In genomic region chr14:106372870-106373657, GRCh38 we compare ENCODE assay signal across 8 cellular contexts.
DNase-seq lines count a peak whose midpoint lies in the region; ATAC-seq and TF ChIP-seq lines count a peak whose summit lies in the region.

No MANE protein-coding gene starts in this region.

- no TSS peak for BruUV-seq in HCT116 (replicated peaks; lab: Mats Ljungman, UMichigan)

- peaks cover 19% of the 10 kb centered on the region for H3K27me3 Mint-ChIP-seq in activated CD8-positive, alpha-beta T cell treated with anti-CD3 and anti-CD28 coated beads, Interleukin-2, amount 10 ng/mL, durations not matched to agents 7 days and 5 days (ENCODE audit: low read depth)

- no peaks in the 10 kb centered on the region for H3K9me3 Mint-ChIP-seq in activated CD8-positive, alpha-beta T cell treated with anti-CD3 and anti-CD28 coated beads, Interleukin-2, amount 10 ng/mL, durations not matched to agents 7 days and 5 days (ENCODE audit: insufficient read depth)

- CTCF ChIA-PET in HCT116 (lab: Charles Lee): no interaction called here
- CTCF ChIA-PET in activated CD8-positive, alpha-beta T cell treated with anti-CD3 and anti-CD28 coated beads, Interleukin-2, amount 10 ng/mL, durations not matched to agents 7 days and 5 days (lab: Charles Lee): interaction anchor here (1.0 to 5.7 kb wide), 17 partner anchors 10 to 371 kb away, joined by 3 to 68 read pairs (median 5); no protein-coding TSS in a partner anchor

- no peaks in the 10 kb centered on the region for H3K9me2 ChIP-seq in HCT116 (ENCODE audit: insufficient read depth)

- peak; percentile 78 for ATAC-seq in DND-41 (ENCODE audit: insufficient read depth, low read depth)
- ATAC-seq in HCT116: peak; percentile 76
- ATAC-seq in activated CD8-positive, alpha-beta T cell treated with anti-CD3 and anti-CD28 coated beads, Interleukin-2, amount 10 ng/mL, durations not matched to agents 7 days and 5 days: peak; percentile 97
- ATAC-seq in foreskin keratinocyte: no peak

- H3K27ac Mint-ChIP-seq in activated CD8-positive, alpha-beta T cell treated with anti-CD3 and anti-CD28 coated beads, Interleukin-2, amount 10 ng/mL, durations not matched to agents 7 days and 5 days: peak overlapping the region; percentile 26

- H3K9ac ChIP-seq in DND-41 (ENCODE audit: low read depth, low read length) (peak overlapping the region; percentile 64), HCT116 (ENCODE audit: low read length) (no peak overlapping the region)

- peak overlapping the region; percentile 96 for H3K27ac ChIP-seq in DND-41 (ENCODE audit: low read length)
- no peak overlapping the region for H3K27ac ChIP-seq in HCT116 (ENCODE audit: low read depth, low read length)
- no peak overlapping the region for H3K27ac ChIP-seq in foreskin keratinocyte

- H3K4me1 Mint-ChIP-seq in activated CD8-positive, alpha-beta T cell treated with anti-CD3 and anti-CD28 coated beads, Interleukin-2, amount 10 ng/mL, durations not matched to agents 7 days and 5 days (ENCODE audit: low read depth): peaks cover 30% of the 10 kb centered on the region

- no peak for TF ChIP-seq POLR2A in HCT116 (IDR thresholded peaks at IDR 0.05; ENCODE audit: borderline replicate concordance, extremely low read depth, insufficient read depth, insufficient read length)

- H4K20me1 ChIP-seq in DND-41 (ENCODE audit: insufficient read depth, low read length) (peaks cover 10% of the 10 kb centered on the region; the same call in 1 of the 2 replicates), HCT116 (ENCODE audit: insufficient read depth) (no peaks in the 10 kb centered on the region)

- intact Hi-C loops in HCT116 (cut with micrococcal nuclease): no loop called here

- peaks cover 69% of the 10 kb centered on the region for H3K36me3 ChIP-seq in DND-41 (ENCODE audit: insufficient read depth, low read length)
- no peaks in the 10 kb centered on the region for H3K36me3 ChIP-seq in HCT116 (ENCODE audit: control insufficient read depth in 1 of 2, insufficient read depth in 2 of 2, low read length in 2 of 2)

- H2AFZ ChIP-seq in DND-41 (ENCODE audit: low read depth, low read length) (no peak overlapping the region), HCT116 (ENCODE audit: low read depth, low read length, poor library complexity, severe bottlenecking) (no peak overlapping the region)

- H3K4me1 ChIP-seq in DND-41 (ENCODE audit: insufficient read depth, low read length) (peaks cover 74% of the 10 kb centered on the region), HCT116 (ENCODE audit: control insufficient read depth in 1 of 2, insufficient read depth in 2 of 2, low read length in 2 of 2) (no peaks in the 10 kb centered on the region), foreskin keratinocyte (no peaks in the 10 kb centered on the region)

- peak overlapping the region; percentile 60 for H3K4me2 ChIP-seq in DND-41 (ENCODE audit: insufficient read depth, low read length)
- H3K4me2 ChIP-seq in HCT116 (ENCODE audit: low read length): no peak overlapping the region

- H3K36me3 Mint-ChIP-seq in activated CD8-positive, alpha-beta T cell treated with anti-CD3 and anti-CD28 coated beads, Interleukin-2, amount 10 ng/mL, durations not matched to agents 7 days and 5 days (ENCODE audit: low read depth): no peaks in the 10 kb centered on the region

- POLR2A ChIA-PET in HCT116 (lab: Charles Lee): no interaction called here
- POLR2A ChIA-PET in activated CD8-positive, alpha-beta T cell treated with anti-CD3 and anti-CD28 coated beads, Interleukin-2, amount 10 ng/mL, durations not matched to agents 7 days and 5 days (lab: Charles Lee): no interaction called here

- H3K27me3 ChIP-seq in DND-41 (ENCODE audit: insufficient read depth, low read length, poor library complexity) (no peaks in the 10 kb centered on the region), HCT116 (ENCODE audit: insufficient read depth, low read length) (no peaks in the 10 kb centered on the region), foreskin keratinocyte (no peaks in the 10 kb centered on the region)

- H3K4me3 Mint-ChIP-seq in activated CD8-positive, alpha-beta T cell treated with anti-CD3 and anti-CD28 coated beads, Interleukin-2, amount 10 ng/mL, durations not matched to agents 7 days and 5 days: no peak overlapping the region

- DNase-seq in DND-41: peak; percentile 95
- DNase-seq in HCT116 (ENCODE audit: low read depth, low spot score): peak; percentile 7
- peak; percentile 1 for DNase-seq in NCI-H2196 treated with DMSO at 0.1 percent for 48 hours (lab: John Stamatoyannopoulos, UW; ENCODE audit: unreplicated experiment)
- peak; percentile 88 for DNase-seq in activated CD8-positive, alpha-beta T cell treated with anti-CD3 and anti-CD28 coated beads, Interleukin-2, amount 10 ng/mL, durations not matched to agents 7 days and 5 days
- no peak for DNase-seq in foreskin keratinocyte
- DNase-seq in stimulated activated CD4-positive, alpha-beta T cell treated with anti-CD3 and anti-CD28 coated beads, Interleukin-2, amount 100 ng/mL, for 24 hours: peak; percentile 83 to 86
- DNase-seq in glomerular visceral epithelial cell (ENCODE audit: extremely low spot score): no peak
- no peak for DNase-seq in hippocampal formation (lab: John Stamatoyannopoulos, UW)

- H3K4me3 ChIP-seq in DND-41 (ENCODE audit: low read depth in 1 of 2, low read length in 2 of 2) (peak overlapping the region in 1 of 2 experiments; percentile 48; a peak in 2 of 4 replicates), HCT116 (replicated peaks in 1 of 2; ENCODE audit: low read depth in 1 of 2, low read length in 2 of 2) (no peak overlapping the region)

- peak; percentile 48 for TF ChIP-seq RAD21 in HCT116 (IDR thresholded peaks at IDR 0.05; ENCODE audit: low read depth)

- H3K9me3 ChIP-seq in DND-41 (ENCODE audit: insufficient read depth, low read length, severe bottlenecking): no peaks in the 10 kb centered on the region
- H3K9me3 ChIP-seq in HCT116 (ENCODE audit: control insufficient read depth in 1 of 2, insufficient read depth in 1 of 2, low read depth in 1 of 2, low read length in 2 of 2): no peaks in the 10 kb centered on the region; a peak in 2 of 4 replicates

- peaks cover 62% of the 10 kb centered on the region for H3K79me2 ChIP-seq in DND-41 (ENCODE audit: insufficient read depth, low read length)
- no peaks in the 10 kb centered on the region for H3K79me2 ChIP-seq in HCT116 (ENCODE audit: insufficient read depth, low read length)

- TF ChIP-seq CTCF in DND-41 (IDR thresholded peaks at IDR 0.05; ENCODE audit: borderline replicate concordance, extremely low read depth, low read length, poor library complexity, severe bottlenecking) (peak; percentile 93), HCT116 (IDR thresholded peaks at IDR 0.05 in 2 of 3, conservative IDR thresholded peaks at IDR 0.05 in 1 of 3; ENCODE audit: borderline replicate concordance in 1 of 3, insufficient read depth in 1 of 3, low read depth in 2 of 3, low read length in 2 of 3) (peak in 2 of 3 experiments; percentile 51 to 55; a peak in 4 of 6 replicates), foreskin keratinocyte (conservative IDR thresholded peaks at IDR 0.05) (peak; percentile 33)

- RAD21 ChIA-PET in HCT116 (lab: Charles Lee; ENCODE audit: low non-redundant PET in 1 of 2, low total read pairs in 2 of 2, uncharacterized antibody in 2 of 2, unreplicated experiment in 2 of 2): no interaction called here

TF ChIP-seq in HCT116, 20 proteins besides CTCF, POLR2A, EP300 and RAD21:
- TF ChIP-seq FOSL1 (IDR thresholded peaks at IDR 0.05; ENCODE audit: low read depth) (no peak), CEBPB (IDR thresholded peaks at IDR 0.05; ENCODE audit: low read depth) (no peak), JUND (IDR thresholded peaks at IDR 0.05) (no peak), EZH2phosphoT487 (IDR thresholded peaks at IDR 0.05; ENCODE audit: borderline replicate concordance) (no peak), SIN3A (IDR thresholded peaks at IDR 0.05; ENCODE audit: low read depth) (no peak), ZBTB33 (IDR thresholded peaks at IDR 0.05; ENCODE audit: extremely low read depth, insufficient replicate concordance, low read length) (no peak)

Comparison
In these comparisons a context has a peak if more than half of its experiments do, and no peak if none do; other contexts are left out.
1. DNase-seq: peak in DND-41 (single experiment), HCT116 (single experiment), NCI-H2196 treated with DMSO at 0.1 percent for 48 hours (single experiment), activated CD8-positive, alpha-beta T cell treated with anti-CD3 and anti-CD28 coated beads, Interleukin-2, amount 10 ng/mL, durations not matched to agents 7 days and 5 days (single experiment) and stimulated activated CD4-positive, alpha-beta T cell treated with anti-CD3 and anti-CD28 coated beads, Interleukin-2, amount 100 ng/mL, for 24 hours (2 of 2); none in foreskin keratinocyte (0 of 2), glomerular visceral epithelial cell (single experiment) and hippocampal formation (0 of 2).
2. CTCF ChIP-seq: peak in every context shown above with its lines; median percentile 93 in DND-41; 53 in HCT116; 33 in foreskin keratinocyte.